In genomic region chr11:32325187-32325586, GRCh38 we compare ENCODE assay signal across 18 cellular contexts.
"Had no signal": no experiment of that assay in that cellular context is flagged by ENCODE, and none has a peak within 500 bp of the region (broad histone marks: within the 10 kb centered on the region; RNA-seq: fewer than 3 reads in every experiment).

No MANE protein-coding gene starts in this region.

- H3K9me3 ChIP-seq: esophagus muscularis mucosa, left ventricle myocardium inferior, lower lobe of right lung, neutrophil, pancreas, stomach had no signal

- H3K4me1 ChIP-seq: esophagus muscularis mucosa, foreskin keratinocyte, left ventricle myocardium inferior, lower lobe of right lung, pancreas, stomach had no signal

- ATAC-seq: effector memory CD8-positive, alpha-beta T cell; foreskin keratinocyte; lower lobe of right lung; pancreas had no signal

- H3K4me3 ChIP-seq: esophagus muscularis mucosa, left ventricle myocardium inferior, lower lobe of right lung, pancreas, stomach had no signal

- H3K27ac ChIP-seq: epithelial cell of prostate, esophagus muscularis mucosa, foreskin keratinocyte, left ventricle myocardium inferior, lower lobe of right lung, neutrophil, pancreas, stomach had no signal

- DNase-seq: effector memory CD8-positive, alpha-beta T cell; foreskin keratinocyte; immature natural killer cell; left cardiac atrium; left ventricle myocardium inferior; lower lobe of right lung; mesenchymal stem cell; naive B cell; pancreas; right cardiac atrium; small intestine; stimulated activated CD4-positive, alpha-beta T cell treated with anti-CD3 and anti-CD28 coated beads, Interleukin-12 subunit alpha, Interleukin-12 subunit beta, amount 100 ng/mL, for 4 hours; stimulated activated naive CD4-positive, alpha-beta T cell; stomach; substantia nigra had no signal

- H3K36me3 ChIP-seq: esophagus muscularis mucosa, left ventricle myocardium inferior, lower lobe of right lung, neutrophil, pancreas, stomach had no signal
